21 cellular contexts compared by ENCODE assay signal in genomic region chr15:57849332-57849731, GRCh38.
DNase-seq lines count a peak whose midpoint lies in the region; ATAC-seq and TF ChIP-seq lines count a peak whose summit lies in the region.
"Had no signal": no experiment of that assay in that cellular context is flagged by ENCODE, and none has a peak within 500 bp of the region (broad histone marks: within the 10 kb centered on the region; RNA-seq: fewer than 3 reads in every experiment).

No MANE protein-coding gene starts in this region.

- no peaks in the 10 kb centered on the region for H3K9me3 Mint-ChIP-seq in activated naive CD8-positive, alpha-beta T cell treated with anti-CD3 and anti-CD28 coated beads, Interleukin-2, amount 50 U/mL, for 24 hours
- no peaks in the 10 kb centered on the region for H3K9me3 Mint-ChIP-seq in activated naive CD8-positive, alpha-beta T cell treated with anti-CD3 and anti-CD28 coated beads for 36 hours
- H3K9me3 Mint-ChIP-seq: CD14-positive monocyte had no signal

- no peak overlapping the region for H3K27ac Mint-ChIP-seq in activated naive CD8-positive, alpha-beta T cell treated with anti-CD3 and anti-CD28 coated beads, Interleukin-2, amount 50 U/mL, for 24 hours
- no peak overlapping the region for H3K27ac Mint-ChIP-seq in activated naive CD8-positive, alpha-beta T cell treated with anti-CD3 and anti-CD28 coated beads for 36 hours
- H3K27ac Mint-ChIP-seq: B cell, CD14-positive monocyte had no signal

- H3K4me1 ChIP-seq in foreskin keratinocyte: no peaks in the 10 kb centered on the region

- ATAC-seq in activated naive CD8-positive, alpha-beta T cell treated with anti-CD3 and anti-CD28 coated beads, Interleukin-2, amount 50 U/mL, for 24 hours: peak; percentile 28
- ATAC-seq in foreskin keratinocyte: no peak
- no peak for ATAC-seq in activated CD4-positive, CD25-positive, alpha-beta regulatory T cell treated with anti-CD3 and anti-CD28 coated beads, Interleukin-2, amount 50 U/mL, for 24 hours
- no peak for ATAC-seq in GM21825 (IDR thresholded peaks at IDR 0.05; ENCODE audit: unreplicated experiment)
- ATAC-seq: HCT116, Right ventricle myocardium inferior had no signal

- TF ChIP-seq CTCF in foreskin keratinocyte (conservative IDR thresholded peaks at IDR 0.05) (no peak), coronary artery (IDR thresholded peaks at IDR 0.05) (no peak)

- H3K4me3 Mint-ChIP-seq in activated naive CD8-positive, alpha-beta T cell treated with anti-CD3 and anti-CD28 coated beads, Interleukin-2, amount 50 U/mL, for 24 hours: no peak overlapping the region
- H3K4me3 Mint-ChIP-seq in activated naive CD8-positive, alpha-beta T cell treated with anti-CD3 and anti-CD28 coated beads for 36 hours: no peak overlapping the region
- H3K4me3 Mint-ChIP-seq: B cell, CD14-positive monocyte had no signal

- no peaks in the 10 kb centered on the region for H3K36me3 Mint-ChIP-seq in activated naive CD8-positive, alpha-beta T cell treated with anti-CD3 and anti-CD28 coated beads, Interleukin-2, amount 50 U/mL, for 24 hours (ENCODE audit: low read depth)
- no peaks in the 10 kb centered on the region for H3K36me3 Mint-ChIP-seq in activated naive CD8-positive, alpha-beta T cell treated with anti-CD3 and anti-CD28 coated beads for 36 hours
- H3K36me3 Mint-ChIP-seq: CD14-positive monocyte had no signal

- peaks cover 4% of the 10 kb centered on the region for H3K27me3 Mint-ChIP-seq in activated naive CD8-positive, alpha-beta T cell treated with anti-CD3 and anti-CD28 coated beads, Interleukin-2, amount 50 U/mL, for 24 hours
- peaks cover 17% of the 10 kb centered on the region for H3K27me3 Mint-ChIP-seq in activated naive CD8-positive, alpha-beta T cell treated with anti-CD3 and anti-CD28 coated beads for 36 hours

- peaks cover 69% of the 10 kb centered on the region for H3K27me3 ChIP-seq in foreskin keratinocyte

- no peak overlapping the region for H3K4me3 ChIP-seq in coronary artery

- no peaks in the 10 kb centered on the region for H3K4me1 Mint-ChIP-seq in activated naive CD8-positive, alpha-beta T cell treated with anti-CD3 and anti-CD28 coated beads, Interleukin-2, amount 50 U/mL, for 24 hours
- H3K4me1 Mint-ChIP-seq in activated naive CD8-positive, alpha-beta T cell treated with anti-CD3 and anti-CD28 coated beads for 36 hours: no peaks in the 10 kb centered on the region
- H3K4me1 Mint-ChIP-seq: B cell, CD14-positive monocyte had no signal

- no peak overlapping the region for H3K27ac ChIP-seq in foreskin keratinocyte
- H3K27ac ChIP-seq in coronary artery: no peak overlapping the region

- no peak for DNase-seq in activated naive CD8-positive, alpha-beta T cell treated with anti-CD3 and anti-CD28 coated beads, Interleukin-2, amount 50 U/mL, for 24 hours
- DNase-seq in activated naive CD8-positive, alpha-beta T cell treated with anti-CD3 and anti-CD28 coated beads for 36 hours: no peak
- peak; percentile 57 for DNase-seq in HT1080 (ENCODE audit: low read depth)
- peak; percentile 34 to 49 for DNase-seq in foreskin keratinocyte
- peak; percentile 2 for DNase-seq in stromal cell of bone marrow (ENCODE audit: low read depth)
- no peak for DNase-seq in coronary artery (ENCODE audit: low spot score)
- DNase-seq: GOT3, IMR-90, NCI-H1417, NCI-H1694 treated with DMSO at 0.1 percent for 48 hours, NCI-H2081 treated with DMSO at 0.1 percent for 48 hours, NCI-H2171 treated with DMSO at 0.1 percent for 48 hours, NCI-H446, NCI-H526, OCI-M1 had no signal

Comparison
In these comparisons a context has a peak if more than half of its experiments do, and no peak if none do; other contexts are left out.
1. DNase-seq: peak in HT1080 (single experiment), foreskin keratinocyte (2 of 2) and stromal cell of bone marrow (single experiment); none in activated naive CD8-positive, alpha-beta T cell treated with anti-CD3 and anti-CD28 coated beads, Interleukin-2, amount 50 U/mL, for 24 hours (single experiment), activated naive CD8-positive, alpha-beta T cell treated with anti-CD3 and anti-CD28 coated beads for 36 hours (single experiment) and coronary artery (single experiment).